Comparison of ENCODE assay signal across 16 cellular contexts in the genomic region with DNA sequence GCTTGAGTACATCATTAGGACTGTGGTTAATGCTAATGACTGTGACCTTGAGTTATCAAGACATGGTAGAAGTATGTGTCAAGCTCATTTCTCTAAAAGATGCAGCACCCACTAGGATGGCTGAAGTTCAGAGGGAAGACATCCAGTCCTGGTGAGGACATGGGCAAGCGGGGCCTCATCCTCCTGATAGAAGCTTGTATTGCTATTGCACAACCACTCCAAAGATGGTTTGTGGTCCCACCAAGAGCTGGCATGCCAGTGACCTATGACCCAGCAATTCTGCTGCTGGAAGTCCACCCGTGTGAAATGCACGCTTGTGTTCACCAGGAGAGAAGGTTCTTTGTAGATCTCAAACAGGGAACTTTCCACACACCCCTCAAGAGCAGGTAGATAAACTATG. TPM values are rescaled to one million over a fixed set of nuclear protein-coding genes. Genes with fewer than 3 reads are reported as not detected.
"Had no signal": no experiment of that assay in that cellular context is flagged by ENCODE, and none has a peak within 500 bp of the region (broad histone marks: within the 10 kb centered on the region; RNA-seq: fewer than 3 reads in every experiment).

No MANE protein-coding gene starts in this region.

- H3K4me3 Mint-ChIP-seq: activated CD8-positive, alpha-beta T cell treated with anti-CD3 and anti-CD28 coated beads, Interleukin-2, amount 10 ng/mL, durations not matched to agents 7 days and 5 days; activated T-cell treated with anti-CD3 and anti-CD28 coated beads, Interleukin-2, amount 50 U/mL, for 24 hours; natural killer cell treated with Interleukin-12 subunit alpha and Interleukin-12 subunit beta and Interleukin-15 and Interleukin-18, amount 100 ng/mL, for 72 hours had no signal

- H3K4me3 ChIP-seq: cardiac muscle cell, tibial nerve, uterus had no signal

- H3K9me3 Mint-ChIP-seq: activated T-cell treated with anti-CD3 and anti-CD28 coated beads, Interleukin-2, amount 50 U/mL, for 24 hours; natural killer cell treated with Interleukin-12 subunit alpha and Interleukin-12 subunit beta and Interleukin-15 and Interleukin-18, amount 100 ng/mL, for 72 hours had no signal

- H3K27ac Mint-ChIP-seq: activated T-cell treated with anti-CD3 and anti-CD28 coated beads, Interleukin-2, amount 50 U/mL, for 24 hours; natural killer cell treated with Interleukin-12 subunit alpha and Interleukin-12 subunit beta and Interleukin-15 and Interleukin-18, amount 100 ng/mL, for 72 hours had no signal

- H3K36me3 Mint-ChIP-seq: natural killer cell treated with Interleukin-12 subunit alpha and Interleukin-12 subunit beta and Interleukin-15 and Interleukin-18, amount 100 ng/mL, for 72 hours had no signal

- H3K27ac ChIP-seq: cardiac muscle cell, epithelial cell of prostate, tibial nerve, uterus had no signal

- DNase-seq: activated CD4-positive, alpha-beta T cell treated with anti-CD3 and anti-CD28 coated beads for 48 hours; activated CD4-positive, CD25-positive, alpha-beta regulatory T cell; activated CD8-positive, alpha-beta T cell treated with anti-CD3 and anti-CD28 coated beads, Interleukin-2, amount 10 ng/mL, durations not matched to agents 7 days and 5 days; activated effector memory CD4-positive, alpha-beta T cell treated with anti-CD3 and anti-CD28 coated beads, Interleukin-2, amount 50 U/mL, for 16 hours; activated T-cell treated with anti-CD3 and anti-CD28 coated beads, Interleukin-2, amount 50 U/mL, for 24 hours; amygdala; effector memory CD4-positive, alpha-beta T cell; retina; stimulated activated CD4-positive, alpha-beta T cell treated with anti-CD3 and anti-CD28 coated beads, Interleukin-2, amount 100 ng/mL, for 24 hours; stimulated activated naive CD8-positive, alpha-beta T cell treated with anti-CD3 and anti-CD28 coated beads, Interleukin-15, Interleukin-2, amounts not matched to agents 100 U/mL and 50 U/mL, for 24 hours; uterus had no signal

- H3K4me1 ChIP-seq: uterus had no signal

- H3K27me3 Mint-ChIP-seq: activated T-cell treated with anti-CD3 and anti-CD28 coated beads, Interleukin-2, amount 50 U/mL, for 24 hours had no signal

- ATAC-seq: activated CD8-positive, alpha-beta T cell treated with anti-CD3 and anti-CD28 coated beads, Interleukin-2, amount 10 ng/mL, durations not matched to agents 7 days and 5 days; activated naive CD4-positive, alpha-beta T cell treated with anti-CD3 and anti-CD28 coated beads, Interleukin-2, amount 50 U/mL, for 72 hours; natural killer cell treated with Interleukin-12 subunit alpha and Interleukin-12 subunit beta and Interleukin-15 and Interleukin-18, amount 100 ng/mL, for 72 hours; stimulated activated naive CD8-positive, alpha-beta T cell treated with anti-CD3 and anti-CD28 coated beads, Interleukin-15, Interleukin-2, amounts not matched to agents 100 U/mL and 50 U/mL, for 24 hours had no signal

- H3K36me3 ChIP-seq: cardiac muscle cell, uterus had no signal

RNA-seq across cellular contexts. Expression of a gene that starts 14.2 kb away (rescaled TPM):
- total RNA-seq: activated CD8-positive, alpha-beta T cell treated with anti-CD3 and anti-CD28 coated beads, Interleukin-2, amount 10 ng/mL, durations not matched to agents 7 days and 5 days had no signal
